In genomic region chr2:157839162-157839801, GRCh38 we compare ENCODE assay signal across 8 cellular contexts. TPM values are rescaled to one million over a fixed set of nuclear protein-coding genes. Genes with fewer than 3 reads are reported as not detected.
A peak's percentile ranks its signal among the peaks of the same experiment; 100 is the strongest.
DNase-seq lines count a peak whose midpoint lies in the region; ATAC-seq and TF ChIP-seq lines count a peak whose summit lies in the region.

No MANE protein-coding gene starts in this region.

- H3K4me3 ChIP-seq in brain microvascular endothelial cell (ENCODE audit: low read depth, low read length) = no peak overlapping the region
- no peak overlapping the region for H3K4me3 ChIP-seq in right lobe of liver
- no peak overlapping the region for H3K4me3 ChIP-seq in spleen

- no peaks in the 10 kb centered on the region for H3K36me3 ChIP-seq in brain microvascular endothelial cell (replicated peaks)
- H3K36me3 ChIP-seq in right lobe of liver = no peaks in the 10 kb centered on the region
- H3K36me3 ChIP-seq in spleen = no peaks in the 10 kb centered on the region

- H3K9me3 ChIP-seq in right lobe of liver = no peaks in the 10 kb centered on the region
- H3K9me3 ChIP-seq in spleen = no peaks in the 10 kb centered on the region

- peak; percentile 77 for DNase-seq in D341Med (ENCODE audit: low spot score)
- DNase-seq in NCI-H2081 treated with DMSO at 0.1 percent for 48 hours (lab: John Stamatoyannopoulos, UW) = peak; percentile 94
- peak; percentile 60 for DNase-seq in brain microvascular endothelial cell
- no peak for DNase-seq in right lobe of liver
- no peak for DNase-seq in stimulated activated CD4-positive, alpha-beta T cell treated with anti-CD3 and anti-CD28 coated beads, Interleukin-15, amount 100 ng/mL, for 24 hours
- DNase-seq in spleen = no peak
- DNase-seq in putamen (ENCODE audit: low spot score) = no peak

- TF ChIP-seq POLR2A in right lobe of liver (IDR thresholded peaks at IDR 0.05) (no peak), spleen (IDR thresholded peaks at IDR 0.05) (no peak)

- no peak for ATAC-seq in right lobe of liver
- no peak for ATAC-seq in HG02571 (IDR thresholded peaks at IDR 0.05; ENCODE audit: unreplicated experiment)

- H3K27ac ChIP-seq in brain microvascular endothelial cell = peak overlapping the region; percentile 79
- H3K27ac ChIP-seq in right lobe of liver = peak overlapping the region in 2 of 3 donors; percentile 10 to 86
- peak overlapping the region in 3 of 8 donors; percentile 65 to 77 (median 67) for H3K27ac ChIP-seq in spleen

- in situ Hi-C loops in brain microvascular endothelial cell (cut with HindIII; ENCODE audit: low pct_ligation_motif_present, low sequenced_read_pairs) = no loop called here

- intact Hi-C loops in right lobe of liver (cut with DNase I) (no loop called here), spleen (cut with DNase I; ENCODE audit: low total_unique reads) (no loop called here)

- TF ChIP-seq CTCF in brain microvascular endothelial cell (IDR thresholded peaks at IDR 0.05; ENCODE audit: low read depth, low read length, missing control alignments) (no peak), right lobe of liver (IDR thresholded peaks at IDR 0.05) (no peak), spleen (IDR thresholded peaks at IDR 0.05 in 8 of 11, conservative IDR thresholded peaks at IDR 0.05 in 3 of 11) (no peak)

- 72% methylated on average over 5 of the region's 5 CpGs for WGBS in right lobe of liver (ENCODE audit: insufficient coverage, low coverage, low lambda C conversion rate, missing lambda C conversion rate)
- 80 to 84% (median 81%) methylated on average over 5 of the region's 5 CpGs for WGBS in spleen, 5 donors

- no peaks in the 10 kb centered on the region for H3K27me3 ChIP-seq in brain microvascular endothelial cell (replicated peaks)
- no peaks in the 10 kb centered on the region for H3K27me3 ChIP-seq in right lobe of liver
- no peaks in the 10 kb centered on the region for H3K27me3 ChIP-seq in spleen (replicated peaks in 1 of 7)

- H3K4me1 ChIP-seq in right lobe of liver (peaks cover 0 to 80% (median 44%) of the 10 kb centered on the region in 4 donors), spleen (peaks cover 0 to 61% (median 24%) of the 10 kb centered on the region in 6 donors)

RNA-seq across cellular contexts. Expression of gene ACVR1, which starts 36.8 kb away (rescaled TPM):
- total RNA-seq in right lobe of liver (10 to 100 TPM; 10.9 to 25.1 (median 14.6) TPM), spleen (10 to 100 TPM; 11.7 to 23.8 (median 14.1) TPM)
- 1 to 10 TPM; 2.1 to 3.5 (median 2.6) TPM for polyA plus RNA-seq in spleen

Comparison
In these comparisons a context has a peak if more than half of its experiments do, and no peak if none do; other contexts are left out.
1. DNase-seq: peak in D341Med (single experiment), NCI-H2081 treated with DMSO at 0.1 percent for 48 hours (single experiment) and brain microvascular endothelial cell (single experiment); none in right lobe of liver (0 of 3), stimulated activated CD4-positive, alpha-beta T cell treated with anti-CD3 and anti-CD28 coated beads, Interleukin-15, amount 100 ng/mL, for 24 hours (single experiment), spleen (single experiment) and putamen (single experiment).